ENCODE assay signal across 8 cellular contexts in the genomic region with DNA sequence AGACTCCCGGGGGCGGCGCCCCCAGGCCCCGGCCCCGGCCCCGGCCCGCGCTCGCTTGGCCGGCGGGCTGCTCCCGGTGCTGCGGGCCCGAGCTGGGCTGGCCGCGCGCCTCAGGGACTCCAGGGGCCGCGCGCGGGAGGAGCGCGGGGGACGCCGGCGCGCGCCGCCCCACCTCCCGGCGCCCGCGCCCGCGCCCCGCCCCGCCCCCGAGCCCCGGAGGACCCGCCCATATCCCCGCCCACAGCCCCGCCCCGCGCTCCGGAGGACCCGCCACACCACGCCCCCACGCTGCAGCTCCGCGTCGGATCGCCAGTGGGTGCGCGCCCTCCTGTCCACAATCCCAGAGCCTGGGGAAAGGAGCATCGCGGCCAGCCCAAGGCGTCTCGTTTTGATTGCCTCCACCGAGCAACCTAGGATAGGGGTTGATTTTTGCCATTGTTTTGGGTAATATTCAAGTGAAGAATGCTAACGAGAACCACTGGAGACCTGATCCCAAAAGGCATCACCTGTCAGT. TPM values are rescaled to one million over a fixed set of nuclear protein-coding genes. Genes with fewer than 3 reads are reported as not detected.
A peak's percentile ranks its signal among the peaks of the same experiment; 100 is the strongest.
DNase-seq lines count a peak whose midpoint lies in the region; ATAC-seq and TF ChIP-seq lines count a peak whose summit lies in the region.

Gene PARD6G (minus strand): TSS at position 112 of the 514 bp plus-strand sequence. CDS start 166 bp downstream, outside the sequence.

- H3K9me3 ChIP-seq in IMR-90 (ENCODE audit: control insufficient read depth, insufficient read depth, low read length), result no peaks in the 10 kb centered on the region
- no peaks in the 10 kb centered on the region for H3K9me3 ChIP-seq in osteoblast (ENCODE audit: low read depth, low read length)
- H3K9me3 ChIP-seq in suprapubic skin, result no peaks in the 10 kb centered on the region

- TF ChIP-seq EP300 in suprapubic skin (IDR thresholded peaks at IDR 0.05), result no peak

- dilution Hi-C loops in IMR-90 (cut with HindIII; ENCODE audit: low sequenced_read_pairs, unreplicated experiment), result no loop called here

- peak within 1 kb of the TSS; percentile 37; the same call in 1 of the 2 replicates for H3K18ac ChIP-seq in IMR-90 (ENCODE audit: low read depth, low read length)

- H3K79me1 ChIP-seq in IMR-90 (ENCODE audit: low read depth in 1 of 2, low read length in 2 of 2), result peaks cover 0 to 23% of the 10 kb centered on the region in 2 experiments; a peak in 1 of 4 replicates

- H3K4me2 ChIP-seq in IMR-90 (ENCODE audit: low read depth, low read length), result peak within 1 kb of the TSS; percentile 95
- H3K4me2 ChIP-seq in osteoblast (ENCODE audit: insufficient read depth, low read length), result peak within 1 kb of the TSS; percentile 88

- no peak for TF ChIP-seq RAD21 in IMR-90 (IDR thresholded peaks at IDR 0.05; ENCODE audit: low read length)

- H2AK9ac ChIP-seq in IMR-90 (replicated peaks; ENCODE audit: low read depth, low read length, poor library complexity), result peak within 1 kb of the TSS; percentile 60

- BruUV-seq in IMR-90 (replicated peaks; lab: Mats Ljungman, UMichigan), result no TSS peak

- CTCF ChIA-PET in IMR-90 (lab: Yijun Ruan, JAX), result no interaction called here
- CTCF ChIA-PET in RWPE1 (lab: Yijun Ruan, JAX), result interaction anchor here (0.7 kb wide), 1 partner anchor 89 kb away, joined by 5 read pairs; no protein-coding TSS in a partner anchor

- no peaks in the 10 kb centered on the region for H3K36me3 ChIP-seq in IMR-90 (ENCODE audit: control insufficient read depth, insufficient read depth, low read length)
- no peaks in the 10 kb centered on the region for H3K36me3 ChIP-seq in osteoblast (ENCODE audit: insufficient read depth, low read length)
- H3K36me3 ChIP-seq in suprapubic skin, result no peaks in the 10 kb centered on the region

- no peak within 1 kb of the TSS for H4K8ac ChIP-seq in IMR-90 (ENCODE audit: low read depth in 2 of 2, low read length in 2 of 2)

- H3K27ac ChIP-seq in IMR-90 (ENCODE audit: insufficient read depth, low read length) (peak within 1 kb of the TSS; percentile 40; the same call in 1 of the 2 replicates), RWPE1 (peak within 1 kb of the TSS; percentile 92), osteoblast (ENCODE audit: low read depth, low read length) (no peak within 1 kb of the TSS), suprapubic skin (peak within 1 kb of the TSS; percentile 97)

- no peak within 1 kb of the TSS for H2BK15ac ChIP-seq in IMR-90 (ENCODE audit: low read depth, low read length)

- H2BK20ac ChIP-seq in IMR-90 (ENCODE audit: low read depth, low read length), result no peak within 1 kb of the TSS

- H4K20me1 ChIP-seq in IMR-90 (ENCODE audit: insufficient read depth, low read length) (peaks cover 6% of the 10 kb centered on the region; the same call in 1 of the 2 replicates), osteoblast (ENCODE audit: insufficient read depth, low read length) (no peaks in the 10 kb centered on the region)

- H2BK120ac ChIP-seq in IMR-90 (ENCODE audit: low read depth, low read length), result no peak within 1 kb of the TSS

- no peak within 1 kb of the TSS for H4K5ac ChIP-seq in IMR-90 (ENCODE audit: low read depth, low read length)

- in situ Hi-C loops in IMR-90 (cut with MboI; ENCODE audit: low sequenced_read_pairs), result no loop called here

- intact Hi-C loops in IMR-90 (cut with micrococcal nuclease) (loop anchor here (1.0 kb wide), 1 partner anchor 138 kb away; the partner anchor contains the start of gene ADNP2), head of caudate nucleus (cut with DNase I) (no loop called here)

- ATAC-seq in GM19468 (IDR thresholded peaks at IDR 0.05; ENCODE audit: extremely low read depth, unreplicated experiment), result peak; percentile 20
- ATAC-seq in IMR-90 (ENCODE audit: low read depth), result peak; percentile 90

- H3K4me1 ChIP-seq in IMR-90 (ENCODE audit: control insufficient read depth, insufficient read depth, low read length) (peaks cover 3% of the 10 kb centered on the region), osteoblast (ENCODE audit: insufficient read depth, low read length) (peaks cover 6% of the 10 kb centered on the region), suprapubic skin (peaks cover 56% of the 10 kb centered on the region)

- no peaks in the 10 kb centered on the region for H3K27me3 ChIP-seq in IMR-90 (ENCODE audit: control insufficient read depth, insufficient read depth, low read length)
- H3K27me3 ChIP-seq in osteoblast (ENCODE audit: insufficient read depth, low read length), result peaks cover 17% of the 10 kb centered on the region
- no peaks in the 10 kb centered on the region for H3K27me3 ChIP-seq in suprapubic skin

- POLR2A ChIA-PET in IMR-90 (lab: Charles Lee; ENCODE audit: unreplicated experiment) (interaction anchor here (0.5 kb wide), 1 partner anchor 104 kb away, joined by 4 read pairs; no protein-coding TSS in a partner anchor), RWPE1 (lab: Yijun Ruan, JAX; ENCODE audit: low non-redundant PET) (no interaction called here)

- peak within 1 kb of the TSS; percentile 29; the same call in 1 of the 2 replicates for H3K4ac ChIP-seq in IMR-90 (ENCODE audit: low read depth, low read length)

- H3K14ac ChIP-seq in IMR-90 (replicated peaks; ENCODE audit: low read depth, low read length), result no peak within 1 kb of the TSS

- no peak within 1 kb of the TSS for H4K91ac ChIP-seq in IMR-90 (ENCODE audit: insufficient read depth, low read depth, low read length)

- H3K79me2 ChIP-seq in osteoblast (ENCODE audit: insufficient read depth, low read length), result no peaks in the 10 kb centered on the region

- peak within 1 kb of the TSS; percentile 71; the same call in 1 of the 2 replicates for H3K23ac ChIP-seq in IMR-90 (ENCODE audit: low read depth, low read length)

- no peak within 1 kb of the TSS for H2BK5ac ChIP-seq in IMR-90 (ENCODE audit: low read depth, low read length, poor library complexity, severe bottlenecking)

- H3K56ac ChIP-seq in IMR-90 (ENCODE audit: extremely low read depth, insufficient read depth, low read length), result no peak within 1 kb of the TSS

- peak within 1 kb of the TSS; percentile 90 for H2AFZ ChIP-seq in IMR-90 (replicated peaks; ENCODE audit: low read length, poor library complexity)
- H2AFZ ChIP-seq in osteoblast (ENCODE audit: low read length), result peak within 1 kb of the TSS; percentile 57

- DNase-seq in C1 segment of cervical spinal cord (lab: John Stamatoyannopoulos, UW) (peak in 13 of 14 donors; percentile 32 to 88 (median 74)), IMR-90 (peak; percentile 60), RWPE1 (ENCODE audit: low spot score) (peak; percentile 84), head of caudate nucleus (peak; percentile 68 to 96 (median 92)), osteoblast (ENCODE audit: insufficient read length, low spot score, missing footprints) (peak; percentile 99), suprapubic skin (ENCODE audit: low spot score in 2 of 2) (peak; percentile 89 to 92)
- peak; percentile 35 for DNase-seq in activated naive CD4-positive, alpha-beta T cell treated with anti-CD3 and anti-CD28 coated beads, Interleukin-2, amount 50 U/mL, for 16 hours

- H2AK5ac ChIP-seq in IMR-90 (ENCODE audit: low read depth, low read length), result no peak within 1 kb of the TSS

- H3K9me1 ChIP-seq in IMR-90 (ENCODE audit: insufficient read depth, low read length), result no peaks in the 10 kb centered on the region

- TF ChIP-seq POLR2A in IMR-90 (IDR thresholded peaks at IDR 0.05; ENCODE audit: low read depth, low read length) (no peak), suprapubic skin (IDR thresholded peaks at IDR 0.05) (no peak)

- H3K4me3 ChIP-seq in IMR-90 (ENCODE audit: insufficient read depth, low read depth, low read length), result peak within 1 kb of the TSS; percentile 99
- H3K4me3 ChIP-seq in osteoblast (ENCODE audit: insufficient read depth, low read length), result peak within 1 kb of the TSS; percentile 70
- H3K4me3 ChIP-seq in suprapubic skin, result peak within 1 kb of the TSS; percentile 94

- 2% methylated on average over 12 of the region's 60 CpGs; no CpG with 5 or more reads in 1 of the 2 experiments for WGBS in IMR-90 (ENCODE audit: extremely low coverage in 2 of 2, insufficient read length in 1 of 2), 2 experiments
- 6% methylated on average over 2 of the region's 60 CpGs for WGBS in suprapubic skin

- H3K9ac ChIP-seq in IMR-90 (ENCODE audit: low read depth, low read length), result peak within 1 kb of the TSS; percentile 90

- TF ChIP-seq CTCF in IMR-90 (conservative IDR thresholded peaks at IDR 0.05; ENCODE audit: low read depth, low read length) (peak; percentile 21; the same call in 1 of the 2 replicates), RWPE1 (conservative IDR thresholded peaks at IDR 0.05; ENCODE audit: low read depth) (peak; percentile 45), osteoblast (IDR thresholded peaks at IDR 0.05; ENCODE audit: extremely low read depth, low read depth, low read length) (no peak), suprapubic skin (IDR thresholded peaks at IDR 0.05) (peak in 1 of 2 donors; percentile 11)

TF ChIP-seq in IMR-90, 13 proteins besides CTCF, POLR2A, EP300 and RAD21 (continues in another document):
- TF ChIP-seq MAFK (IDR thresholded peaks at IDR 0.05; ENCODE audit: low read depth, low read length) (no peak), FOS (IDR thresholded peaks at IDR 0.05; ENCODE audit: low read depth, low read length) (no peak), MXI1 (IDR thresholded peaks at IDR 0.05; ENCODE audit: borderline replicate concordance, low read depth, low read length) (no peak), RCOR1 (IDR thresholded peaks at IDR 0.05; ENCODE audit: insufficient replicate concordance, low read length) (no peak), CHD1 (IDR thresholded peaks at IDR 0.05; ENCODE audit: low read depth, low read length) (no peak), NFE2L2 (IDR thresholded peaks at IDR 0.05; ENCODE audit: low read depth, low read length) (no peak), SMC3 (IDR thresholded peaks at IDR 0.05; ENCODE audit: low read depth, low read length) (0 out of 2 replicates have a peak, but pooled peaks have one; percentile 13), BHLHE40 (IDR thresholded peaks at IDR 0.05; ENCODE audit: low read depth, low read length) (no peak), USF2 (IDR thresholded peaks at IDR 0.05; ENCODE audit: low read depth, low read length) (no peak)

RNA-seq across cellular contexts. Expression of gene PARD6G, which starts in this region (rescaled TPM):
- total RNA-seq in IMR-90 (2012; rRNA removed), result 2.5 and 3.3 TPM in 2 replicates
- 4.6 and 4.7 TPM in 2 replicates for polyA plus RNA-seq in IMR-90 (2012; rRNA removed)
- polyA plus RNA-seq in IMR-90 (2012; cell fraction: cytosol; rRNA removed), result 4.8 and 5.6 TPM in 2 replicates
- polyA plus RNA-seq in IMR-90 (2012; cell fraction: nucleus; rRNA removed; ENCODE audit: low replicate concordance), result 3.6 and 3.7 TPM in 2 replicates
- total RNA-seq in osteoblast, result 2.2 and 4.4 TPM in 2 replicates
- total RNA-seq in suprapubic skin, result 10 to 100 TPM; 47.5 to 97.6 (median 82.2) TPM

Comparison
In these comparisons a context has a peak if more than half of its experiments do, and no peak if none do; other contexts are left out.
1. DNase-seq: peak in every context shown above with its lines; median percentile 99 in osteoblast; 92 in head of caudate nucleus; 90 in suprapubic skin; 84 in RWPE1; 74 in C1 segment of cervical spinal cord; 60 in IMR-90; 35 in activated naive CD4-positive, alpha-beta T cell treated with anti-CD3 and anti-CD28 coated beads, Interleukin-2, amount 50 U/mL, for 16 hours.